24 cellular contexts compared by ENCODE assay signal in genomic region chr6:110036408-110037302, GRCh38. TPM values are rescaled to one million over a fixed set of nuclear protein-coding genes. Genes with fewer than 3 reads are reported as not detected.
"Had no signal": no experiment of that assay in that cellular context is flagged by ENCODE, and none has a peak within 500 bp of the region (broad histone marks: within the 10 kb centered on the region; RNA-seq: fewer than 3 reads in every experiment).

No MANE protein-coding gene starts in this region.

- H3K4me3 ChIP-seq: K562, SJSA1, SK-N-MC had no signal

- DNase-seq: Kasumi-1, MM.1S, NCI-H1092 treated with DMSO at 0.1 percent for 48 hours, NCI-H1436 treated with DMSO at 0.1 percent for 48 hours, NCI-H1694, NCI-H187 treated with DMSO at 0.1 percent for 48 hours, NCI-H2029 treated with DMSO at 0.1 percent for 48 hours, NCI-H2171, NCI-H226, NCI-H446, NCI-H510A, NCI-H524 treated with DMSO at 0.1 percent for 48 hours, NCI-H69, NCI-H774, Right ventricle myocardium superior, RPMI8226, SIG-M5 had no signal

- H3K4me1 ChIP-seq: SJSA1 had no signal

- H3K9me3 ChIP-seq: SJSA1 had no signal

- H3K27ac ChIP-seq: HL-60, KMS-11, SJSA1, SK-N-MC had no signal

- ATAC-seq: K562 had no signal

- H3K9ac ChIP-seq: KMS-11 had no signal

- H3K27me3 ChIP-seq: SJSA1 had no signal

- H3K4me2 ChIP-seq: KMS-11 had no signal

- H3K36me3 ChIP-seq: SJSA1 had no signal

RNA-seq across cellular contexts. Expression of gene GPR6, which starts 58.5 kb away (rescaled TPM):
- total RNA-seq: K562, M059J, Right ventricle myocardium superior, SJSA1 had no signal
- polyA plus RNA-seq: IgD-negative memory B cell, K562 had no signal
